In genomic region chr14:96895658-96896271, GRCh38 we compare ENCODE assay signal across 13 cellular contexts.
A peak's percentile ranks its signal among the peaks of the same experiment; 100 is the strongest.
DNase-seq lines count a peak whose midpoint lies in the region; ATAC-seq and TF ChIP-seq lines count a peak whose summit lies in the region.
"Had no signal": no experiment of that assay in that cellular context is flagged by ENCODE, and none has a peak within 500 bp of the region (broad histone marks: within the 10 kb centered on the region; RNA-seq: fewer than 3 reads in every experiment).

No MANE protein-coding gene starts in this region.

- H3K4me1 ChIP-seq in thyroid gland, result no peaks in the 10 kb centered on the region

- H3K27me3 ChIP-seq in thyroid gland, result no peaks in the 10 kb centered on the region

- H3K9me3 ChIP-seq in thyroid gland, result no peaks in the 10 kb centered on the region

- no peak for TF ChIP-seq CTCF in thyroid gland (IDR thresholded peaks at IDR 0.05)

- H3K27ac Mint-ChIP-seq in effector memory CD8-positive, alpha-beta T cell, result no peak overlapping the region
- H3K27ac Mint-ChIP-seq: activated CD4-positive, alpha-beta T cell treated with anti-CD3 and anti-CD28 coated beads for 36 hours; activated T-helper 17 cell treated with anti-CD3 and anti-CD28 coated beads, Interleukin-2, amount 50 U/mL, for 72 hours had no signal

- WGBS in thyroid gland, 2 donors, result 94 to 97% methylated on average over 5 of the region's 5 CpGs

- no peak overlapping the region for H3K4me3 ChIP-seq in thyroid gland (replicated peaks in 1 of 3)
- H3K4me3 ChIP-seq: K562 had no signal

- intact Hi-C loops in thyroid gland (cut with DNase I), result no loop called here

- TF ChIP-seq POLR2A in thyroid gland (IDR thresholded peaks at IDR 0.05), result no peak

- no peaks in the 10 kb centered on the region for H3K36me3 Mint-ChIP-seq in effector memory CD8-positive, alpha-beta T cell (ENCODE audit: insufficient read depth)

- H3K4me3 Mint-ChIP-seq in effector memory CD8-positive, alpha-beta T cell, result no peak overlapping the region
- H3K4me3 Mint-ChIP-seq: activated CD4-positive, alpha-beta T cell treated with anti-CD3 and anti-CD28 coated beads for 36 hours; activated T-helper 17 cell treated with anti-CD3 and anti-CD28 coated beads, Interleukin-2, amount 50 U/mL, for 72 hours had no signal

- DNase-seq in SIG-M5 (lab: John Stamatoyannopoulos, UW) (no peak), thyroid gland (no peak), HT-29 (ENCODE audit: low spot score) (no peak)
- DNase-seq in effector memory CD8-positive, alpha-beta T cell, result no peak
- DNase-seq: activated CD4-positive, alpha-beta T cell treated with anti-CD3 and anti-CD28 coated beads for 36 hours; HCEC 1CT; NCI-H2029; stimulated activated CD4-positive, alpha-beta T cell treated with anti-CD3 and anti-CD28 coated beads, Interleukin-4, amount 100 ng/mL, for 1 hour had no signal

- ATAC-seq in GM19043 (IDR thresholded peaks at IDR 0.05; ENCODE audit: low read depth, unreplicated experiment), result peak; percentile 67
- ATAC-seq in GM21786 (IDR thresholded peaks at IDR 0.05; ENCODE audit: unreplicated experiment), result peak; percentile 80
- peak; percentile 73 for ATAC-seq in HG03139 (IDR thresholded peaks at IDR 0.05; ENCODE audit: unreplicated experiment)
- ATAC-seq in effector memory CD8-positive, alpha-beta T cell (replicated peaks), result no peak
- ATAC-seq: activated CD4-positive, alpha-beta T cell treated with anti-CD3 and anti-CD28 coated beads for 36 hours; activated T-helper 17 cell treated with anti-CD3 and anti-CD28 coated beads, Interleukin-2, amount 50 U/mL, for 72 hours; K562 had no signal

- H3K27me3 Mint-ChIP-seq in effector memory CD8-positive, alpha-beta T cell, result no peaks in the 10 kb centered on the region
- H3K27me3 Mint-ChIP-seq: activated CD4-positive, alpha-beta T cell treated with anti-CD3 and anti-CD28 coated beads for 36 hours; activated T-helper 17 cell treated with anti-CD3 and anti-CD28 coated beads, Interleukin-2, amount 50 U/mL, for 72 hours had no signal

- H3K9me3 Mint-ChIP-seq in effector memory CD8-positive, alpha-beta T cell, result no peaks in the 10 kb centered on the region
- H3K9me3 Mint-ChIP-seq: activated T-helper 17 cell treated with anti-CD3 and anti-CD28 coated beads, Interleukin-2, amount 50 U/mL, for 72 hours had no signal

- no peak overlapping the region for H3K27ac ChIP-seq in thyroid gland

- no peaks in the 10 kb centered on the region for H3K36me3 ChIP-seq in thyroid gland

- H3K4me1 Mint-ChIP-seq in effector memory CD8-positive, alpha-beta T cell (ENCODE audit: low read depth in 2 of 2), result peaks cover 2 to 4% of the 10 kb centered on the region in 2 donors
